28 cellular contexts compared by ENCODE assay signal in genomic region chr4:24515698-24516097, GRCh38.
DNase-seq lines count a peak whose midpoint lies in the region; ATAC-seq and TF ChIP-seq lines count a peak whose summit lies in the region.
"Had no signal": no experiment of that assay in that cellular context is flagged by ENCODE, and none has a peak within 500 bp of the region (broad histone marks: within the 10 kb centered on the region; RNA-seq: fewer than 3 reads in every experiment).

No MANE protein-coding gene starts in this region.

- H3K27ac ChIP-seq in GM23338 (ENCODE audit: low read depth): peak overlapping the region; percentile 62; the same call in 1 of the 2 replicates
- H3K27ac ChIP-seq: dorsolateral prefrontal cortex, HL-60, transverse colon had no signal

- POLR2A ChIA-PET in activated CD8-positive, alpha-beta T cell treated with anti-CD3 and anti-CD28 coated beads for 36 hours (lab: Charles Lee): interaction anchor here (1.0 to 1.4 kb wide), 2 partner anchors 19 to 24 kb away, joined by 3 to 4 read pairs; no protein-coding TSS in a partner anchor
- POLR2A ChIA-PET in activated CD8-positive, alpha-beta T cell treated with anti-CD3 and anti-CD28 coated beads, Interleukin-2, amount 10 ng/mL, durations not matched to agents 7 days and 5 days (lab: Charles Lee): no interaction called here

- peaks cover 3% of the 10 kb centered on the region; the same call in 1 of the 2 replicates for H4K20me1 ChIP-seq in GM23338 (replicated peaks; ENCODE audit: insufficient read depth)

- H3K79me2 ChIP-seq in GM23338 (replicated peaks; ENCODE audit: insufficient read depth): peaks cover 19% of the 10 kb centered on the region; the same call in 1 of the 2 replicates

- peaks cover 52% of the 10 kb centered on the region for H3K4me1 ChIP-seq in GM23338 (ENCODE audit: insufficient read depth)
- H3K4me1 ChIP-seq: BE2C had no signal

- H3K27me3 ChIP-seq in GM23338 (ENCODE audit: insufficient read depth): no peaks in the 10 kb centered on the region
- H3K27me3 ChIP-seq: BE2C, dorsolateral prefrontal cortex, transverse colon had no signal

- peaks cover 34% of the 10 kb centered on the region for H3K36me3 Mint-ChIP-seq in activated CD8-positive, alpha-beta T cell treated with anti-CD3 and anti-CD28 coated beads for 36 hours (ENCODE audit: low read depth)
- peaks cover 36% of the 10 kb centered on the region for H3K36me3 Mint-ChIP-seq in activated CD8-positive, alpha-beta T cell treated with anti-CD3 and anti-CD28 coated beads, Interleukin-2, amount 10 ng/mL, durations not matched to agents 7 days and 5 days (ENCODE audit: low read depth)
- H3K36me3 Mint-ChIP-seq in GM23338 (ENCODE audit: low read depth) (peaks cover 29% of the 10 kb centered on the region), nephron progenitor cell (ENCODE audit: low read depth) (peaks cover 65% of the 10 kb centered on the region)
- H3K36me3 Mint-ChIP-seq in activated T-helper 1 cell treated with anti-CD3 and anti-CD28 coated beads, Interleukin-12 subunit alpha, Interleukin-12 subunit beta, Interleukin-2, Interleukin-4 antibody, amounts not matched to agents 30 ng/mL and 10 ng/mL and 1 ng/mL, durations not matched to agents 14 hours and 24 hours and 36 hours (ENCODE audit: low read depth): peaks cover 30% of the 10 kb centered on the region

- DNase-seq in activated CD8-positive, alpha-beta T cell treated with anti-CD3 and anti-CD28 coated beads for 36 hours: no peak
- DNase-seq in activated CD8-positive, alpha-beta T cell treated with anti-CD3 and anti-CD28 coated beads, Interleukin-2, amount 10 ng/mL, durations not matched to agents 7 days and 5 days: no peak
- peak; percentile 70 for DNase-seq in GM23338 (ENCODE audit: low spot score)
- DNase-seq in activated T-helper 1 cell treated with anti-CD3 and anti-CD28 coated beads, Interleukin-12 subunit alpha, Interleukin-12 subunit beta, Interleukin-2, Interleukin-4 antibody, amounts not matched to agents 30 ng/mL and 10 ng/mL and 1 ng/mL, durations not matched to agents 14 hours and 24 hours and 36 hours (ENCODE audit: low spot score): no peak
- DNase-seq in nephron progenitor cell: no peak
- DNase-seq in stimulated activated CD4-positive, alpha-beta T cell treated with anti-CD3 and anti-CD28 coated beads, Interleukin-2, amount 100 ng/mL, for 24 hours: no peak
- DNase-seq in glomerular visceral epithelial cell (ENCODE audit: extremely low spot score): no peak
- DNase-seq: activated B cell treated with CpG ODN at 0.5 μM for 24 hours; activated CD4-positive, alpha-beta T cell treated with anti-CD3 and anti-CD28 coated beads, Interleukin-2, amount 50 U/mL, for 48 hours; activated effector memory CD4-positive, alpha-beta T cell treated with Interleukin-2 at 50 U/mL for 16 hours; BE2C; dorsolateral prefrontal cortex; islet precursor cell; left ventricle myocardium superior; naive B cell; NCI-H146; NCI-H2107; NCI-H446 treated with DMSO at 0.1 percent for 48 hours; NK-92 treated with Interleukin-12 subunit alpha and Interleukin-12 subunit beta, amount 100 ng/mL, for 24 hours; occipital lobe; SIG-M5; SW 1271; T-helper 9 cell; transverse colon had no signal

- H3F3A ChIP-seq in GM23338 (replicated peaks; ENCODE audit: low read depth): peaks cover 21% of the 10 kb centered on the region

- H3K27ac Mint-ChIP-seq in activated CD8-positive, alpha-beta T cell treated with anti-CD3 and anti-CD28 coated beads for 36 hours: no peak overlapping the region
- H3K27ac Mint-ChIP-seq in activated CD8-positive, alpha-beta T cell treated with anti-CD3 and anti-CD28 coated beads, Interleukin-2, amount 10 ng/mL, durations not matched to agents 7 days and 5 days: no peak overlapping the region
- H3K27ac Mint-ChIP-seq in GM23338 (peak overlapping the region; percentile 62), nephron progenitor cell (peak overlapping the region; percentile 90)
- H3K27ac Mint-ChIP-seq in activated T-helper 1 cell treated with anti-CD3 and anti-CD28 coated beads, Interleukin-12 subunit alpha, Interleukin-12 subunit beta, Interleukin-2, Interleukin-4 antibody, amounts not matched to agents 30 ng/mL and 10 ng/mL and 1 ng/mL, durations not matched to agents 14 hours and 24 hours and 36 hours: peak overlapping the region; percentile 31
- H3K27ac Mint-ChIP-seq: activated B cell treated with CpG ODN at 0.5 μM for 24 hours, brain, mesothelial cell of epicardium had no signal

- H3K27me3 Mint-ChIP-seq in activated CD8-positive, alpha-beta T cell treated with anti-CD3 and anti-CD28 coated beads for 36 hours: no peaks in the 10 kb centered on the region
- no peaks in the 10 kb centered on the region for H3K27me3 Mint-ChIP-seq in activated CD8-positive, alpha-beta T cell treated with anti-CD3 and anti-CD28 coated beads, Interleukin-2, amount 10 ng/mL, durations not matched to agents 7 days and 5 days (ENCODE audit: low read depth)
- H3K27me3 Mint-ChIP-seq in GM23338 (ENCODE audit: insufficient read depth, low read depth, poor library complexity) (peaks cover 18% of the 10 kb centered on the region), nephron progenitor cell (ENCODE audit: low read depth, poor library complexity) (no peaks in the 10 kb centered on the region)
- no peaks in the 10 kb centered on the region for H3K27me3 Mint-ChIP-seq in activated T-helper 1 cell treated with anti-CD3 and anti-CD28 coated beads, Interleukin-12 subunit alpha, Interleukin-12 subunit beta, Interleukin-2, Interleukin-4 antibody, amounts not matched to agents 30 ng/mL and 10 ng/mL and 1 ng/mL, durations not matched to agents 14 hours and 24 hours and 36 hours (ENCODE audit: insufficient read depth)
- H3K27me3 Mint-ChIP-seq: activated B cell treated with CpG ODN at 0.5 μM for 24 hours, brain, naive B cell had no signal

- no peak overlapping the region for H3K4me2 ChIP-seq in GM23338

- H3K4me3 ChIP-seq in GM23338: no peak overlapping the region
- H3K4me3 ChIP-seq: dorsolateral prefrontal cortex, transverse colon had no signal

- H3K9me3 Mint-ChIP-seq in activated CD8-positive, alpha-beta T cell treated with anti-CD3 and anti-CD28 coated beads for 36 hours: no peaks in the 10 kb centered on the region
- no peaks in the 10 kb centered on the region for H3K9me3 Mint-ChIP-seq in activated CD8-positive, alpha-beta T cell treated with anti-CD3 and anti-CD28 coated beads, Interleukin-2, amount 10 ng/mL, durations not matched to agents 7 days and 5 days (ENCODE audit: insufficient read depth)
- H3K9me3 Mint-ChIP-seq in GM23338 (no peaks in the 10 kb centered on the region), nephron progenitor cell (no peaks in the 10 kb centered on the region)
- no peaks in the 10 kb centered on the region for H3K9me3 Mint-ChIP-seq in activated T-helper 1 cell treated with anti-CD3 and anti-CD28 coated beads, Interleukin-12 subunit alpha, Interleukin-12 subunit beta, Interleukin-2, Interleukin-4 antibody, amounts not matched to agents 30 ng/mL and 10 ng/mL and 1 ng/mL, durations not matched to agents 14 hours and 24 hours and 36 hours
- H3K9me3 Mint-ChIP-seq: mesothelial cell of epicardium, naive B cell had no signal

- no peak for TF ChIP-seq CTCF in activated CD8-positive, alpha-beta T cell treated with anti-CD3 and anti-CD28 coated beads for 36 hours (IDR thresholded peaks at IDR 0.05)
- TF ChIP-seq CTCF in GM23338 (conservative IDR thresholded peaks at IDR 0.05; ENCODE audit: low read depth in 2 of 2): peak; percentile 30 to 31
- no peak for TF ChIP-seq CTCF in nephron progenitor cell (IDR thresholded peaks at IDR 0.05)

- peak; percentile 15 for ATAC-seq in activated CD8-positive, alpha-beta T cell treated with anti-CD3 and anti-CD28 coated beads for 36 hours
- no peak for ATAC-seq in activated CD8-positive, alpha-beta T cell treated with anti-CD3 and anti-CD28 coated beads, Interleukin-2, amount 10 ng/mL, durations not matched to agents 7 days and 5 days
- peak; percentile 68 for ATAC-seq in GM23338
- ATAC-seq in HG02840 (IDR thresholded peaks at IDR 0.05; ENCODE audit: low FRiP score, unreplicated experiment): no peak
- ATAC-seq: left ventricle myocardium superior had no signal

- no peaks in the 10 kb centered on the region for H3K9me2 ChIP-seq in GM23338 (ENCODE audit: insufficient read depth)

- no peak overlapping the region for H3K4me3 Mint-ChIP-seq in activated CD8-positive, alpha-beta T cell treated with anti-CD3 and anti-CD28 coated beads for 36 hours
- H3K4me3 Mint-ChIP-seq in activated CD8-positive, alpha-beta T cell treated with anti-CD3 and anti-CD28 coated beads, Interleukin-2, amount 10 ng/mL, durations not matched to agents 7 days and 5 days: no peak overlapping the region
- no peak overlapping the region for H3K4me3 Mint-ChIP-seq in GM23338
- H3K4me3 Mint-ChIP-seq in activated T-helper 1 cell treated with anti-CD3 and anti-CD28 coated beads, Interleukin-12 subunit alpha, Interleukin-12 subunit beta, Interleukin-2, Interleukin-4 antibody, amounts not matched to agents 30 ng/mL and 10 ng/mL and 1 ng/mL, durations not matched to agents 14 hours and 24 hours and 36 hours: no peak overlapping the region
- H3K4me3 Mint-ChIP-seq in nephron progenitor cell: no peak overlapping the region
- H3K4me3 Mint-ChIP-seq: activated B cell treated with CpG ODN at 0.5 μM for 24 hours, brain, mesothelial cell of epicardium, naive B cell had no signal

- CTCF ChIA-PET in activated CD8-positive, alpha-beta T cell treated with anti-CD3 and anti-CD28 coated beads for 36 hours (lab: Charles Lee): interaction anchor here (1.6 to 1.7 kb wide), 2 partner anchors 36 to 38 kb away, joined by 4 to 5 read pairs; no protein-coding TSS in a partner anchor
- CTCF ChIA-PET in activated CD8-positive, alpha-beta T cell treated with anti-CD3 and anti-CD28 coated beads, Interleukin-2, amount 10 ng/mL, durations not matched to agents 7 days and 5 days (lab: Charles Lee): interaction anchor here (2.4 kb wide), 1 partner anchor 35 kb away, joined by 9 read pairs; no protein-coding TSS in a partner anchor

- no peak overlapping the region for H2AFZ ChIP-seq in GM23338

- peaks cover 4% of the 10 kb centered on the region; the same call in 1 of the 2 replicates for H3K36me3 ChIP-seq in GM23338 (ENCODE audit: insufficient read depth)
- H3K36me3 ChIP-seq: transverse colon had no signal

- intact Hi-C loops in activated CD8-positive, alpha-beta T cell treated with anti-CD3 and anti-CD28 coated beads for 36 hours (cut with micrococcal nuclease): no loop called here
- intact Hi-C loops in activated T-helper 1 cell treated with anti-CD3 and anti-CD28 coated beads, Interleukin-12 subunit alpha, Interleukin-12 subunit beta, Interleukin-2, Interleukin-4 antibody, amounts not matched to agents 30 ng/mL and 10 ng/mL and 1 ng/mL, durations not matched to agents 14 hours and 24 hours and 36 hours (cut with micrococcal nuclease): loop anchor here (5.0 kb wide), 1 partner anchor 67 kb away; the partner anchor contains the start of gene DHX15

- no peaks in the 10 kb centered on the region for H3K4me1 Mint-ChIP-seq in activated CD8-positive, alpha-beta T cell treated with anti-CD3 and anti-CD28 coated beads for 36 hours (ENCODE audit: low read depth)
- no peaks in the 10 kb centered on the region for H3K4me1 Mint-ChIP-seq in activated CD8-positive, alpha-beta T cell treated with anti-CD3 and anti-CD28 coated beads, Interleukin-2, amount 10 ng/mL, durations not matched to agents 7 days and 5 days (ENCODE audit: low read depth)
- H3K4me1 Mint-ChIP-seq in GM23338 (peaks cover 40% of the 10 kb centered on the region), nephron progenitor cell (no peaks in the 10 kb centered on the region)
- peaks cover 7% of the 10 kb centered on the region for H3K4me1 Mint-ChIP-seq in activated T-helper 1 cell treated with anti-CD3 and anti-CD28 coated beads, Interleukin-12 subunit alpha, Interleukin-12 subunit beta, Interleukin-2, Interleukin-4 antibody, amounts not matched to agents 30 ng/mL and 10 ng/mL and 1 ng/mL, durations not matched to agents 14 hours and 24 hours and 36 hours (ENCODE audit: low read depth)
- H3K4me1 Mint-ChIP-seq: activated B cell treated with CpG ODN at 0.5 μM for 24 hours, naive B cell had no signal

Comparison
In these comparisons a context has a peak if more than half of its experiments do, and no peak if none do; other contexts are left out.
1. ATAC-seq: peak in activated CD8-positive, alpha-beta T cell treated with anti-CD3 and anti-CD28 coated beads for 36 hours (single experiment) and GM23338 (single experiment); none in activated CD8-positive, alpha-beta T cell treated with anti-CD3 and anti-CD28 coated beads, Interleukin-2, amount 10 ng/mL, durations not matched to agents 7 days and 5 days (single experiment) and HG02840 (single experiment).
2. H3K27ac Mint-ChIP-seq: peak in GM23338 (single experiment), activated T-helper 1 cell treated with anti-CD3 and anti-CD28 coated beads, Interleukin-12 subunit alpha, Interleukin-12 subunit beta, Interleukin-2, Interleukin-4 antibody, amounts not matched to agents 30 ng/mL and 10 ng/mL and 1 ng/mL, durations not matched to agents 14 hours and 24 hours and 36 hours (single experiment) and nephron progenitor cell (single experiment); none in activated CD8-positive, alpha-beta T cell treated with anti-CD3 and anti-CD28 coated beads for 36 hours (single experiment) and activated CD8-positive, alpha-beta T cell treated with anti-CD3 and anti-CD28 coated beads, Interleukin-2, amount 10 ng/mL, durations not matched to agents 7 days and 5 days (single experiment).
3. CTCF ChIP-seq: peak in GM23338 (2 of 2); none in activated CD8-positive, alpha-beta T cell treated with anti-CD3 and anti-CD28 coated beads for 36 hours (single experiment) and nephron progenitor cell (single experiment).